ENCODE assay signal across 10 cellular contexts in genomic region chr1:216528816-216529215, GRCh38.
A peak's percentile ranks its signal among the peaks of the same experiment; 100 is the strongest.
DNase-seq lines count a peak whose midpoint lies in the region; ATAC-seq, FAIRE-seq and TF ChIP-seq lines count a peak whose summit lies in the region.
"Had no signal": no experiment of that assay in that cellular context is flagged by ENCODE, and none has a peak within 500 bp of the region (broad histone marks: within the 10 kb centered on the region; RNA-seq: fewer than 3 reads in every experiment).

No MANE protein-coding gene starts in this region.

- no peak for DNase-seq in GM12891 (ENCODE audit: insufficient read length, low spot score)
- DNase-seq in body of pancreas: peak in 2 of 4 donors; percentile 6 to 32
- DNase-seq in activated effector memory CD4-positive, alpha-beta T cell treated with anti-CD3 and anti-CD28 coated beads, Interleukin-2, amount 50 U/mL, for 16 hours: no peak
- DNase-seq in sigmoid colon: no peak
- no peak for DNase-seq in coronary artery (ENCODE audit: low spot score)
- DNase-seq in stimulated activated CD8-positive, alpha-beta memory T cell treated with anti-CD3 and anti-CD28 coated beads, Interleukin-4, amount 100 ng/mL, for 48 hours: no peak
- DNase-seq: DMS 273 treated with DMSO at 0.1 percent for 48 hours had no signal

- H3K9me3 ChIP-seq in body of pancreas (no peaks in the 10 kb centered on the region), sigmoid colon (no peaks in the 10 kb centered on the region)
- H3K9me3 ChIP-seq: breast epithelium had no signal

- no peaks in the 10 kb centered on the region for H3K36me3 ChIP-seq in body of pancreas (replicated peaks in 1 of 2; ENCODE audit: insufficient read depth in 1 of 2, low read depth in 2 of 2)
- no peaks in the 10 kb centered on the region for H3K36me3 ChIP-seq in sigmoid colon
- H3K36me3 ChIP-seq: breast epithelium had no signal

- TF ChIP-seq POLR2A in GM12891 (IDR thresholded peaks at IDR 0.05; ENCODE audit: low read depth, low read length) (no peak), body of pancreas (IDR thresholded peaks at IDR 0.05) (no peak), sigmoid colon (IDR thresholded peaks at IDR 0.05) (no peak)

- H3K27me3 ChIP-seq in body of pancreas (no peaks in the 10 kb centered on the region), sigmoid colon (no peaks in the 10 kb centered on the region)
- H3K27me3 ChIP-seq: breast epithelium had no signal

- no peak overlapping the region for H3K4me3 ChIP-seq in body of pancreas
- no peak overlapping the region for H3K4me3 ChIP-seq in sigmoid colon
- H3K4me3 ChIP-seq in coronary artery: no peak overlapping the region
- H3K4me3 ChIP-seq: breast epithelium had no signal

- TF ChIP-seq CTCF in body of pancreas (IDR thresholded peaks at IDR 0.05) (no peak), sigmoid colon (IDR thresholded peaks at IDR 0.05) (no peak), coronary artery (IDR thresholded peaks at IDR 0.05) (no peak)

- ATAC-seq in GM21381 (IDR thresholded peaks at IDR 0.05; ENCODE audit: unreplicated experiment) (peak; percentile 91), HG03280 (IDR thresholded peaks at IDR 0.05; ENCODE audit: unreplicated experiment) (peak; percentile 90), body of pancreas (peak; percentile 79)

- H3K27ac ChIP-seq in body of pancreas (peak overlapping the region in 2 of 4 donors; percentile 29 to 48), sigmoid colon (no peak overlapping the region), coronary artery (no peak overlapping the region)
- H3K27ac ChIP-seq: breast epithelium had no signal

- H3K4me1 ChIP-seq in body of pancreas (peaks cover 14% of the 10 kb centered on the region), sigmoid colon (no peaks in the 10 kb centered on the region)
- H3K4me1 ChIP-seq: breast epithelium had no signal

- peak; percentile 66 for FAIRE-seq in GM12891 (lab: Jason Lieb, UNC)

- intact Hi-C loops in body of pancreas (cut with DNase I): no loop called here
- intact Hi-C loops in sigmoid colon (cut with DNase I): no loop called here

- WGBS in body of pancreas, 2 donors: 27 to 31% methylated on average over 1 of the region's 1 CpG
- WGBS in sigmoid colon, 2 donors: 2 to 43% methylated on average over 1 of the region's 1 CpG

- no peak for TF ChIP-seq EP300 in sigmoid colon (IDR thresholded peaks at IDR 0.05)

TF ChIP-seq in GM12891, 5 proteins besides CTCF, POLR2A, EP300 and RAD21:
- no peak for TF ChIP-seq SPI1 (IDR thresholded peaks at IDR 0.05; ENCODE audit: low read depth, low read length)
- no peak for TF ChIP-seq TAF1 (IDR thresholded peaks at IDR 0.05; ENCODE audit: low read depth, low read length)
- TF ChIP-seq POU2F2 (IDR thresholded peaks at IDR 0.05; ENCODE audit: low read depth, low read length): no peak
- no peak for TF ChIP-seq PAX5 (IDR thresholded peaks at IDR 0.05; ENCODE audit: insufficient read depth, low read length, severe bottlenecking)
- TF ChIP-seq POLR2AphosphoS5 (IDR thresholded peaks at IDR 0.05; ENCODE audit: low read depth, low read length): no peak
